ENCODE assay signal across 8 cellular contexts in the genomic region with DNA sequence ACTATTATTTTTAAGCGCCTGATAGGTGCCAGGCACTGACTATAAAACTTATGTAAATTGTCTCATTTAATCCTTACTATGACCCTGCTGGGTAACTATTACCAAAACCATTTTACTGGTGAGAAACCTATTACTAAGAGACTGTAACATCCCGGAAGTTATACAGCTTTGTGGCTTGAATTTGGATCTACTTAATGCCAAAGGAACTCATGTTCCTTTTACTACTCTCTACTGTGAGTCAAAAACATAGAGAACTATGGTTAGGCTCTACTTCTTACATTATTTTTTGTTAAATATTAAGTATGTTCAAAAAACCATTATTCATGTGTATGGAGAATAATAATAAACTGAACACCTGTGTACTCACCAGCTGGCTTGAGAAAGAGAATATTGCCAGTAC. TPM values are rescaled to one million over a fixed set of nuclear protein-coding genes. Genes with fewer than 3 reads are reported as not detected.
DNase-seq lines count a peak whose midpoint lies in the region; ATAC-seq, FAIRE-seq and TF ChIP-seq lines count a peak whose summit lies in the region.
"Not testable (repeated sequence)": the region's sequence is repeated elsewhere in the genome, so short reads cannot be mapped to it uniquely, and the experiment has no call there.

No MANE protein-coding gene starts in this region.

- POLR2A ChIA-PET in activated B cell treated with CpG ODN at 0.5 μM for 24 hours (lab: Charles Lee) = interaction anchor here (1.1 to 8.7 kb wide), 2 partner anchors 14 to 86 kb away, joined by 3 to 136 read pairs; partner anchors contain the start of gene FBXW7

- TF ChIP-seq CTCF in D721Med (IDR thresholded peaks at IDR 0.05; ENCODE audit: insufficient read depth, missing control alignments); activated B cell treated with CpG ODN at 0.5 μM for 24 hours (IDR thresholded peaks at IDR 0.05): not testable (repeated sequence)

- not testable (repeated sequence) for H3K27me3 Mint-ChIP-seq in activated B cell treated with CpG ODN at 0.5 μM for 24 hours

- H3K4me3 Mint-ChIP-seq in activated B cell treated with CpG ODN at 0.5 μM for 24 hours = not testable (repeated sequence)

- intact Hi-C loops in activated B cell treated with CpG ODN at 0.5 μM for 24 hours (cut with micrococcal nuclease) = loop anchor here (5.0 kb wide), 1 partner anchor 48 kb away; no protein-coding TSS in a partner anchor

- ATAC-seq in GM18873 (IDR thresholded peaks at IDR 0.05; ENCODE audit: low FRiP score, unreplicated experiment) (peak; percentile 48), GM19397 (IDR thresholded peaks at IDR 0.05; ENCODE audit: unreplicated experiment) (peak; percentile 35), GM21619 (IDR thresholded peaks at IDR 0.05; ENCODE audit: unreplicated experiment) (peak; percentile 33), HG02840 (IDR thresholded peaks at IDR 0.05; ENCODE audit: low FRiP score, unreplicated experiment) (peak; percentile 31), HG03135 (IDR thresholded peaks at IDR 0.05; ENCODE audit: unreplicated experiment) (peak; percentile 38), HG03457 (IDR thresholded peaks at IDR 0.05; ENCODE audit: unreplicated experiment) (peak; percentile 42)
- ATAC-seq in activated B cell treated with CpG ODN at 0.5 μM for 24 hours (ENCODE audit: low read depth) = not testable (repeated sequence)

- peak overlapping the region; percentile 97 for H3K27ac Mint-ChIP-seq in activated B cell treated with CpG ODN at 0.5 μM for 24 hours

- not testable (repeated sequence) for H3K36me3 Mint-ChIP-seq in activated B cell treated with CpG ODN at 0.5 μM for 24 hours (ENCODE audit: low read depth)

- peak; percentile 35 for FAIRE-seq in D721Med (lab: Jason Lieb, UNC)

- DNase-seq in D721Med (ENCODE audit: insufficient read length, low spot score); activated B cell treated with CpG ODN at 0.5 μM for 24 hours: not testable (repeated sequence)

- CTCF ChIA-PET in activated B cell treated with CpG ODN at 0.5 μM for 24 hours (lab: Charles Lee) = not testable (repeated sequence)

- not testable (repeated sequence) for H3K9me3 Mint-ChIP-seq in activated B cell treated with CpG ODN at 0.5 μM for 24 hours

- peaks cover 48% of the 10 kb centered on the region for H3K4me1 Mint-ChIP-seq in activated B cell treated with CpG ODN at 0.5 μM for 24 hours

RNA-seq across cellular contexts. Expression of gene FBXW7, which starts 14.8 kb away (rescaled TPM):
- 96.5 and 102 TPM in 2 replicates for total RNA-seq in activated B cell treated with CpG ODN at 0.5 μM for 24 hours
